17 cellular contexts compared by ENCODE assay signal in genomic region chr3:69239063-69239462, GRCh38.
DNase-seq lines count a peak whose midpoint lies in the region; ATAC-seq and TF ChIP-seq lines count a peak whose summit lies in the region.
"Had no signal": no experiment of that assay in that cellular context is flagged by ENCODE, and none has a peak within 500 bp of the region (broad histone marks: within the 10 kb centered on the region; RNA-seq: fewer than 3 reads in every experiment).

No MANE protein-coding gene starts in this region.

- intact Hi-C loops in lower lobe of right lung (cut with DNase I) = no loop called here
- intact Hi-C loops in activated CD8-positive, alpha-beta T cell treated with anti-CD3 and anti-CD28 coated beads for 36 hours (cut with micrococcal nuclease) = loop anchor here (5.0 kb wide), 1 partner anchor 42 kb away; no protein-coding TSS in a partner anchor

- H3K27ac Mint-ChIP-seq in H9 = peak overlapping the region in 1 of 3 experiments; percentile 87; a peak in 1 of 7 replicates
- no peak overlapping the region for H3K27ac Mint-ChIP-seq in activated CD8-positive, alpha-beta T cell treated with anti-CD3 and anti-CD28 coated beads for 36 hours
- H3K27ac Mint-ChIP-seq: CD14-positive monocyte had no signal

- no peak overlapping the region for H3K18ac ChIP-seq in H9 (ENCODE audit: insufficient read length, low read depth, low read length)

- no peaks in the 10 kb centered on the region for H4K20me1 ChIP-seq in H9 (ENCODE audit: control insufficient read depth, insufficient read depth, insufficient read length)

- H3K14ac ChIP-seq in H9 (ENCODE audit: insufficient read depth, low read length) = no peak overlapping the region

- ATAC-seq in lower lobe of right lung = no peak
- ATAC-seq in activated CD8-positive, alpha-beta T cell treated with anti-CD3 and anti-CD28 coated beads for 36 hours = no peak
- ATAC-seq in GM18868 (IDR thresholded peaks at IDR 0.05; ENCODE audit: unreplicated experiment) = no peak
- ATAC-seq: K562 had no signal

- H3K36me3 Mint-ChIP-seq in H9 (ENCODE audit: insufficient read depth in 1 of 3, low read depth in 3 of 3) = no peaks in the 10 kb centered on the region
- H3K36me3 Mint-ChIP-seq in activated CD8-positive, alpha-beta T cell treated with anti-CD3 and anti-CD28 coated beads for 36 hours (ENCODE audit: low read depth) = no peaks in the 10 kb centered on the region

- H3K79me1 ChIP-seq in H9 (ENCODE audit: insufficient read depth, low read depth, low read length, poor library complexity, severe bottlenecking) = no peaks in the 10 kb centered on the region

- no peak overlapping the region for H3K4me2 ChIP-seq in H9 (ENCODE audit: insufficient read depth, insufficient read length, low read length)
- no peak overlapping the region for H3K4me2 ChIP-seq in parathyroid adenoma (ENCODE audit: low read length)

- peaks cover 16% of the 10 kb centered on the region; the same call in 1 of the 2 replicates for H3K4me1 ChIP-seq in H9 (ENCODE audit: insufficient read depth, low read length)
- H3K4me1 ChIP-seq in lower lobe of right lung = peaks cover 22% of the 10 kb centered on the region
- no peaks in the 10 kb centered on the region for H3K4me1 ChIP-seq in parathyroid adenoma

- H2BK15ac ChIP-seq in H9 (ENCODE audit: low read depth, low read length) = no peak overlapping the region

- H3K23ac ChIP-seq in H9 (ENCODE audit: insufficient read length, low read depth, low read length) = no peak overlapping the region

- H2BK12ac ChIP-seq in H9 (ENCODE audit: insufficient read length, low read depth, low read length) = no peak overlapping the region

- TF ChIP-seq CTCF in H9 (conservative IDR thresholded peaks at IDR 0.05) (no peak), lower lobe of right lung (IDR thresholded peaks at IDR 0.05) (no peak), parathyroid adenoma (IDR thresholded peaks at IDR 0.05) (no peak)
- TF ChIP-seq CTCF in activated CD8-positive, alpha-beta T cell treated with anti-CD3 and anti-CD28 coated beads for 36 hours (IDR thresholded peaks at IDR 0.05) = no peak

- no peaks in the 10 kb centered on the region for H3K23me2 ChIP-seq in H9 (ENCODE audit: insufficient read length, low read depth, low read length, poor library complexity, severe bottlenecking)

- no peaks in the 10 kb centered on the region for H3K79me2 ChIP-seq in H9 (ENCODE audit: insufficient read depth, low read length)
- no peaks in the 10 kb centered on the region for H3K79me2 ChIP-seq in parathyroid adenoma

- peaks cover 48 to 52% of the 10 kb centered on the region in 2 experiments for H3K4me1 Mint-ChIP-seq in H9
- peaks cover 16% of the 10 kb centered on the region for H3K4me1 Mint-ChIP-seq in activated CD8-positive, alpha-beta T cell treated with anti-CD3 and anti-CD28 coated beads for 36 hours (ENCODE audit: low read depth)

- H4K91ac ChIP-seq in H9 (ENCODE audit: insufficient read length, low read depth, low read length) = no peak overlapping the region

- peaks cover under 1% of the 10 kb centered on the region for H3K27me3 Mint-ChIP-seq in H9 (ENCODE audit: low read depth)
- H3K27me3 Mint-ChIP-seq in activated CD8-positive, alpha-beta T cell treated with anti-CD3 and anti-CD28 coated beads for 36 hours = no peaks in the 10 kb centered on the region

- no peak overlapping the region for H4K5ac ChIP-seq in H9 (ENCODE audit: insufficient read length, low read depth, low read length)

- DNase-seq in H9 (no peak), dermis blood vessel endothelial cell (peak; percentile 94), lower lobe of right lung (no peak), NCI-H2029 (lab: John Stamatoyannopoulos, UW) (no peak), 8988T (no peak)
- DNase-seq in activated CD8-positive, alpha-beta T cell treated with anti-CD3 and anti-CD28 coated beads for 36 hours = no peak
- DNase-seq: COR-L47, H7, NCI-H1436 treated with DMSO at 0.1 percent for 48 hours, NCI-H2081 treated with DMSO at 0.1 percent for 48 hours, NCI-H510A, NCI-H774, RPMI8226 had no signal

- peak overlapping the region; percentile 5 for H3K27ac ChIP-seq in H9 (ENCODE audit: insufficient read length, low read depth, low read length)
- peak overlapping the region; percentile 1 for H3K27ac ChIP-seq in lower lobe of right lung
- H3K27ac ChIP-seq in parathyroid adenoma = peak overlapping the region; percentile 24

- no peak overlapping the region for H4K8ac ChIP-seq in H9 (replicated peaks; ENCODE audit: insufficient read length, low read depth, low read length)

- H3T11ph ChIP-seq in H9 (ENCODE audit: low read length) = no peak overlapping the region

- CTCF ChIA-PET in activated CD8-positive, alpha-beta T cell treated with anti-CD3 and anti-CD28 coated beads for 36 hours (lab: Charles Lee) = interaction anchor here (0.7 to 2.0 kb wide), 4 partner anchors 10 to 427 kb away, joined by 3 to 7 read pairs (median 5); no protein-coding TSS in a partner anchor

- H2AK5ac ChIP-seq in H9 (ENCODE audit: insufficient read length, low read length) = no peak overlapping the region

- H3K9me3 ChIP-seq in H9 (ENCODE audit: control insufficient read depth, low read depth, low read length) (no peaks in the 10 kb centered on the region), lower lobe of right lung (no peaks in the 10 kb centered on the region), parathyroid adenoma (ENCODE audit: control insufficient read depth, low read length) (no peaks in the 10 kb centered on the region)

- no peak overlapping the region for H3K56ac ChIP-seq in H9 (ENCODE audit: insufficient read length, low read depth, low read length)

- no peak overlapping the region for H2BK20ac ChIP-seq in H9 (ENCODE audit: low read depth, low read length, poor library complexity, severe bottlenecking)

- H3K4me3 Mint-ChIP-seq in H9 = no peak overlapping the region
- no peak overlapping the region for H3K4me3 Mint-ChIP-seq in activated CD8-positive, alpha-beta T cell treated with anti-CD3 and anti-CD28 coated beads for 36 hours
- H3K4me3 Mint-ChIP-seq: CD14-positive monocyte had no signal

- no peak overlapping the region for H2BK5ac ChIP-seq in H9 (ENCODE audit: insufficient read length, low read length)

- H2BK120ac ChIP-seq in H9 (ENCODE audit: low read depth, low read length, poor library complexity, severe bottlenecking) = no peak overlapping the region

- no peak overlapping the region for H2AFZ ChIP-seq in H9 (ENCODE audit: low read length)
- no peak overlapping the region for H2AFZ ChIP-seq in parathyroid adenoma

- H3K9me3 Mint-ChIP-seq in H9 = no peaks in the 10 kb centered on the region
- H3K9me3 Mint-ChIP-seq in activated CD8-positive, alpha-beta T cell treated with anti-CD3 and anti-CD28 coated beads for 36 hours = no peaks in the 10 kb centered on the region

- H3K4me3 ChIP-seq in lower lobe of right lung = no peak overlapping the region
- no peak overlapping the region for H3K4me3 ChIP-seq in parathyroid adenoma (ENCODE audit: low read depth, low read length)
- H3K4me3 ChIP-seq: K562 had no signal

- H3K36me3 ChIP-seq in lower lobe of right lung (no peaks in the 10 kb centered on the region), parathyroid adenoma (ENCODE audit: control insufficient read depth, insufficient read depth, low read length) (no peaks in the 10 kb centered on the region)

- WGBS in H9 (ENCODE audit: extremely low coverage, insufficient read length, low lambda C conversion rate) = no CpG with 5 or more reads among the region's 1 CpG

- POLR2A ChIA-PET in activated CD8-positive, alpha-beta T cell treated with anti-CD3 and anti-CD28 coated beads for 36 hours (lab: Charles Lee) = interaction anchor here (1.1 kb wide), 1 partner anchor 43 kb away, joined by 3 read pairs; no protein-coding TSS in a partner anchor

- no peaks in the 10 kb centered on the region for H3K27me3 ChIP-seq in H9 (ENCODE audit: insufficient read depth, low read length)
- no peaks in the 10 kb centered on the region for H3K27me3 ChIP-seq in lower lobe of right lung (ENCODE audit: low read depth)
- no peaks in the 10 kb centered on the region for H3K27me3 ChIP-seq in parathyroid adenoma (ENCODE audit: control insufficient read depth, insufficient read depth, low read length)

- H3K4ac ChIP-seq in H9 (ENCODE audit: low read depth, low read length) = no peak overlapping the region

- H3K9ac ChIP-seq in H9 (ENCODE audit: extremely low read depth, insufficient read length, low read length) = no peak overlapping the region
- no peak overlapping the region for H3K9ac ChIP-seq in parathyroid adenoma
